ENCODE assay signal across 8 cellular contexts in the genomic region with DNA sequence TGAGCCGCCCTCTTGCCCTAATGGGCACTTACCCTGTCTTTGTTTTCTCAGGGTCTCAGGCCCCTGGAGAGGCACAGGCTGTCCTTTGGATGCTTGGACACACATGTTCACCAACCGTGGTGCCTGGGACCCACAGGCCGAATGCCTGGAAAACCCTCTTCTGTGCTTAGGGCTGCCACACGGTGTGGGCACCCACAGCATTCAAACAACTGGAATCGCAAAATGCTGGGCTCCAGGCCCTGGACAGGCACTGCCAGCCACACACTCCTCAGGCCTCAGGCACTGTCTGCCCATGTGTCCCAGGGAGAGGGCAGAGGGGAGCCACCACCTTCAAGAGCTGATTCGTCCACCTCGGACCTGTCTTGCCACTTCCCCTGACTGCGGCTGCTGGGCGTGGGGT.
"Had no signal": no experiment of that assay in that cellular context is flagged by ENCODE, and none has a peak within 500 bp of the region (broad histone marks: within the 10 kb centered on the region; RNA-seq: fewer than 3 reads in every experiment).

No MANE protein-coding gene starts in this region.

- H3K9me3 ChIP-seq: HAP-1 had no signal

- FAIRE-seq: HTR-8/SVneo had no signal

- H3K9ac ChIP-seq: GM23248 had no signal

- H3K4me1 ChIP-seq: HAP-1 had no signal

- H3K36me3 ChIP-seq: HAP-1 had no signal

- H3K4me3 ChIP-seq: GM23248, HAP-1 had no signal

- H2AFZ ChIP-seq: GM23248 had no signal

- DNase-seq: GM23248, GOT3, H7, HFFc6, KBM-7 had no signal

- H3K27ac ChIP-seq: GM23248, HL-60 had no signal
